9 cellular contexts compared by ENCODE assay signal in genomic region chr19:17950310-17951150, GRCh38. TPM values are rescaled to one million over a fixed set of nuclear protein-coding genes. Genes with fewer than 3 reads are reported as not detected.
DNase-seq lines count a peak whose midpoint lies in the region; ATAC-seq and TF ChIP-seq lines count a peak whose summit lies in the region.
"Had no signal": no experiment of that assay in that cellular context is flagged by ENCODE, and none has a peak within 500 bp of the region (broad histone marks: within the 10 kb centered on the region; RNA-seq: fewer than 3 reads in every experiment).

No MANE protein-coding gene starts in this region.

- H3K4me3 Mint-ChIP-seq in T-helper 17 cell (peak overlapping the region; percentile 88), endodermal cell (peak overlapping the region; percentile 68)
- H3K4me3 Mint-ChIP-seq in stimulated activated naive CD8-positive, alpha-beta T cell treated with anti-CD3 and anti-CD28 coated beads, Interleukin-15, Interleukin-2, amounts not matched to agents 100 ng/mL and 50 ng/mL, for 24 hours: peak overlapping the region; percentile 66

- DNase-seq in cardiac muscle cell (ENCODE audit: low read depth in 1 of 2, low spot score in 1 of 2) (peak in 1 of 2 donors; percentile 51), Right ventricle myocardium superior (no peak), T-helper 17 cell (peak in 2 of 3 donors; percentile 44 to 63), endodermal cell (peak; percentile 71), psoas muscle (no peak)

- H3K27ac ChIP-seq in cardiac muscle cell (no peak overlapping the region), endodermal cell (ENCODE audit: low read depth, low read length) (peak overlapping the region; percentile 94), psoas muscle (no peak overlapping the region)
- H3K27ac ChIP-seq: tibial nerve had no signal

- peaks cover 20% of the 10 kb centered on the region for H3K27me3 ChIP-seq in cardiac muscle cell
- H3K27me3 ChIP-seq in endodermal cell (ENCODE audit: control insufficient read depth, insufficient read depth, low read length, poor library complexity, severe bottlenecking): peaks cover 56% of the 10 kb centered on the region
- H3K27me3 ChIP-seq in psoas muscle (ENCODE audit: insufficient read depth in 3 of 3, low read length in 2 of 3): peaks cover 0 to 60% (median 50%) of the 10 kb centered on the region in 3 donors

- H3K9me3 ChIP-seq in cardiac muscle cell (ENCODE audit: low read depth): no peaks in the 10 kb centered on the region
- no peaks in the 10 kb centered on the region for H3K9me3 ChIP-seq in T-helper 17 cell (ENCODE audit: control insufficient read depth, low read length, poor library complexity, severe bottlenecking)
- H3K9me3 ChIP-seq in endodermal cell (ENCODE audit: control insufficient read depth, low read length): no peaks in the 10 kb centered on the region
- H3K9me3 ChIP-seq in psoas muscle: no peaks in the 10 kb centered on the region
- H3K9me3 ChIP-seq: tibial nerve had no signal

- H3K36me3 Mint-ChIP-seq in T-helper 17 cell (ENCODE audit: low read depth): peaks cover 4% of the 10 kb centered on the region
- H3K36me3 Mint-ChIP-seq in endodermal cell (ENCODE audit: low read depth): no peaks in the 10 kb centered on the region
- H3K36me3 Mint-ChIP-seq in stimulated activated naive CD8-positive, alpha-beta T cell treated with anti-CD3 and anti-CD28 coated beads, Interleukin-15, Interleukin-2, amounts not matched to agents 100 ng/mL and 50 ng/mL, for 24 hours (ENCODE audit: low read depth): no peaks in the 10 kb centered on the region

- H3K36me3 ChIP-seq in cardiac muscle cell (no peaks in the 10 kb centered on the region), endodermal cell (ENCODE audit: control insufficient read depth, insufficient read depth, low read length) (no peaks in the 10 kb centered on the region), psoas muscle (ENCODE audit: insufficient read depth in 1 of 2, low read depth in 1 of 2) (no peaks in the 10 kb centered on the region)
- H3K36me3 ChIP-seq: tibial nerve had no signal

- ATAC-seq in Right ventricle myocardium superior (ENCODE audit: poor library complexity) (no peak), T-helper 17 cell (peak; percentile 12), psoas muscle (no peak), GM21786 (IDR thresholded peaks at IDR 0.05; ENCODE audit: unreplicated experiment) (no peak), GM18868 (IDR thresholded peaks at IDR 0.05; ENCODE audit: unreplicated experiment) (no peak)

- H3K4me3 ChIP-seq in cardiac muscle cell (peak overlapping the region; percentile 37), endodermal cell (ENCODE audit: low read length) (peak overlapping the region; percentile 74), psoas muscle (no peak overlapping the region)
- H3K4me3 ChIP-seq: tibial nerve had no signal

- intact Hi-C loops in Right ventricle myocardium superior (cut with DNase I) (no loop called here), psoas muscle (cut with DNase I) (no loop called here)

- H3K27me3 Mint-ChIP-seq in T-helper 17 cell (peaks cover 35% of the 10 kb centered on the region), endodermal cell (ENCODE audit: insufficient read depth) (peaks cover 63% of the 10 kb centered on the region)
- H3K27me3 Mint-ChIP-seq in stimulated activated naive CD8-positive, alpha-beta T cell treated with anti-CD3 and anti-CD28 coated beads, Interleukin-15, Interleukin-2, amounts not matched to agents 100 ng/mL and 50 ng/mL, for 24 hours: peaks cover 44% of the 10 kb centered on the region

- H3K4me1 Mint-ChIP-seq in T-helper 17 cell (peaks cover 40% of the 10 kb centered on the region), endodermal cell (peaks cover 21% of the 10 kb centered on the region)
- H3K4me1 Mint-ChIP-seq in stimulated activated naive CD8-positive, alpha-beta T cell treated with anti-CD3 and anti-CD28 coated beads, Interleukin-15, Interleukin-2, amounts not matched to agents 100 ng/mL and 50 ng/mL, for 24 hours (ENCODE audit: low read depth): peaks cover 57% of the 10 kb centered on the region

- no peaks in the 10 kb centered on the region for H3K9me3 Mint-ChIP-seq in endodermal cell
- no peaks in the 10 kb centered on the region for H3K9me3 Mint-ChIP-seq in stimulated activated naive CD8-positive, alpha-beta T cell treated with anti-CD3 and anti-CD28 coated beads, Interleukin-15, Interleukin-2, amounts not matched to agents 100 ng/mL and 50 ng/mL, for 24 hours

- peak overlapping the region; percentile 41 for H3K9ac ChIP-seq in endodermal cell (ENCODE audit: extremely low read depth, low read length, poor library complexity, severe bottlenecking)

- WGBS in endodermal cell (ENCODE audit: insufficient coverage in 1 of 2, insufficient read length in 1 of 2), 2 experiments: 0 to 1% methylated on average over 14 to 42 of the region's 48 CpGs
- 1 to 3% (median 2%) methylated on average over 40 to 48 of the region's 48 CpGs for WGBS in psoas muscle, 3 donors

- no peak for TF ChIP-seq CTCF in cardiac muscle cell (IDR thresholded peaks at IDR 0.05; ENCODE audit: low read depth, low read length)
- TF ChIP-seq CTCF in endodermal cell (conservative IDR thresholded peaks at IDR 0.05): no peak
- no peak for TF ChIP-seq CTCF in psoas muscle (IDR thresholded peaks at IDR 0.05)

- H3K4me1 ChIP-seq in cardiac muscle cell (ENCODE audit: low read depth): peaks cover 19% of the 10 kb centered on the region
- peaks cover 3% of the 10 kb centered on the region for H3K4me1 ChIP-seq in endodermal cell (ENCODE audit: control insufficient read depth, insufficient read depth, low read length)
- peaks cover 15% of the 10 kb centered on the region for H3K4me1 ChIP-seq in psoas muscle

- peak overlapping the region; percentile 99 for H3K27ac Mint-ChIP-seq in T-helper 17 cell
- H3K27ac Mint-ChIP-seq in endodermal cell: peak overlapping the region; percentile 39
- peak overlapping the region; percentile 21 for H3K27ac Mint-ChIP-seq in stimulated activated naive CD8-positive, alpha-beta T cell treated with anti-CD3 and anti-CD28 coated beads, Interleukin-15, Interleukin-2, amounts not matched to agents 100 ng/mL and 50 ng/mL, for 24 hours

RNA-seq across cellular contexts. Expression of gene KCNN1, which starts 16.4 kb away (rescaled TPM):
- total RNA-seq in cardiac muscle cell (23.4 and 26.7 TPM in 2 replicates), Right ventricle myocardium superior (not detected), T-helper 17 cell (not detected), endodermal cell (1 to 10 TPM; 5.8 to 8.2 TPM), psoas muscle (not detected)
- polyA plus RNA-seq in cardiac muscle cell (20.4 and 28.0 TPM in 2 replicates), psoas muscle (under 1 TPM in 2 of 3 donors, not detected in 1; 0.01 to 0.06 TPM)
- polyA plus RNA-seq in endodermal cell (2013, experiment 1 of 2): 13.1 TPM
- 11.3 TPM for polyA plus RNA-seq in endodermal cell (2013, experiment 2 of 2)

RNA-seq across cellular contexts. Expression of gene CCDC124, which starts 17.7 kb away (rescaled TPM):
- total RNA-seq in cardiac muscle cell: 80.5 and 103 TPM in 2 replicates
- 172 and 200 TPM in 2 replicates for polyA plus RNA-seq in cardiac muscle cell
- 84.4 TPM for total RNA-seq in Right ventricle myocardium superior
- 10 to 100 TPM; 21.8 to 27.0 TPM for total RNA-seq in T-helper 17 cell
- 100 to 1,000 TPM; 129 to 143 TPM for total RNA-seq in endodermal cell
- polyA plus RNA-seq in endodermal cell (2013, experiment 1 of 2): 93.5 TPM
- 87.9 TPM for polyA plus RNA-seq in endodermal cell (2013, experiment 2 of 2)
- 100 to 1,000 TPM in 2 of 4 donors, 10 to 100 TPM in 2; 92.1 to 122 (median 99.6) TPM for total RNA-seq in psoas muscle
- polyA plus RNA-seq in psoas muscle: 100 to 1,000 TPM; 167 to 266 (median 176) TPM

RNA-seq across cellular contexts. Expression of gene ARRDC2, which starts 57.4 kb away (rescaled TPM):
- total RNA-seq in cardiac muscle cell: 9.2 and 16.1 TPM in 2 replicates
- 6.8 and 10.7 TPM in 2 replicates for polyA plus RNA-seq in cardiac muscle cell
- total RNA-seq in Right ventricle myocardium superior: 19.1 TPM
- 100 to 1,000 TPM; 165 to 166 TPM for total RNA-seq in T-helper 17 cell
- total RNA-seq in endodermal cell: 1 to 10 TPM; 6.8 to 7.0 TPM
- polyA plus RNA-seq in endodermal cell (2013, experiment 1 of 2): 3.3 TPM
- polyA plus RNA-seq in endodermal cell (2013, experiment 2 of 2): 2.4 TPM
- 100 to 1,000 TPM in 2 of 4 donors, 10 to 100 TPM in 2; 43.4 to 399 (median 98.4) TPM for total RNA-seq in psoas muscle
- 100 to 1,000 TPM; 173 to 294 (median 281) TPM for polyA plus RNA-seq in psoas muscle

Comparison
In these comparisons a context has a peak if more than half of its experiments do, and no peak if none do; other contexts are left out.
1. DNase-seq: peak in T-helper 17 cell (2 of 3) and endodermal cell (single experiment); none in Right ventricle myocardium superior (single experiment) and psoas muscle (0 of 2).
2. H3K27ac Mint-ChIP-seq: peak in every context shown above with its lines; median percentile 99 in T-helper 17 cell; 39 in endodermal cell; 21 in stimulated activated naive CD8-positive, alpha-beta T cell treated with anti-CD3 and anti-CD28 coated beads, Interleukin-15, Interleukin-2, amounts not matched to agents 100 ng/mL and 50 ng/mL, for 24 hours.
3. Peak in every context shown above with its lines, with median percentiles within 50 percentile points of each other: H3K4me3 Mint-ChIP-seq.